26 cellular contexts compared by ENCODE assay signal in genomic region chr2:99854236-99854852, GRCh38.
"Had no signal": no experiment of that assay in that cellular context is flagged by ENCODE, and none has a peak within 500 bp of the region (broad histone marks: within the 10 kb centered on the region; RNA-seq: fewer than 3 reads in every experiment).

No MANE protein-coding gene starts in this region.

- DNase-seq: activated CD4-positive, alpha-beta T cell treated with anti-CD3 and anti-CD28 coated beads for 36 hours; activated CD4-positive, alpha-beta T cell treated with anti-CD3 and anti-CD28 coated beads, Interleukin-2, amount 50 U/mL, for 4 hours; activated CD4-positive, CD25-positive, alpha-beta regulatory T cell; activated effector memory CD4-positive, alpha-beta T cell treated with anti-CD3 and anti-CD28 coated beads, Interleukin-2, amount 50 U/mL, for 16 hours; activated naive CD4-positive, alpha-beta T cell treated with anti-CD3 and anti-CD28 coated beads for 36 hours; activated naive CD8-positive, alpha-beta T cell treated with anti-CD3 and anti-CD28 coated beads, Interleukin-2, amount 10 ng/mL, durations not matched to agents 7 days and 5 days; central memory CD4-positive, alpha-beta T cell; colonic mucosa; dorsolateral prefrontal cortex; effector memory CD4-positive, alpha-beta T cell; gastrocnemius medialis; glutamatergic neuron; left ventricle myocardium inferior; naive thymus-derived CD4-positive, alpha-beta T cell; nucleus accumbens; stimulated activated CD4-positive, alpha-beta T cell treated with anti-CD3 and anti-CD28 coated beads, Interleukin-15, amount 100 ng/mL, for 24 hours; stimulated activated CD4-positive, alpha-beta T cell treated with anti-CD3 and anti-CD28 coated beads, Interleukin-2, amount 100 ng/mL, for 24 hours; stimulated activated naive B cell treated with anti-CD40 and anti-IgM and Interleukin-4, amounts not matched to agents 10 μg/mL and 1 μg/mL and 100 μg/mL, for 72 hours; stomach; T-helper 1 cell; thyroid gland; upper lobe of left lung had no signal

- H3K4me3 Mint-ChIP-seq: activated CD4-positive, alpha-beta T cell treated with anti-CD3 and anti-CD28 coated beads for 36 hours; activated naive CD4-positive, alpha-beta T cell treated with anti-CD3 and anti-CD28 coated beads for 36 hours; activated naive CD8-positive, alpha-beta T cell treated with anti-CD3 and anti-CD28 coated beads, Interleukin-2, amount 10 ng/mL, durations not matched to agents 7 days and 5 days; activated T-helper 1 cell treated with anti-CD3 and anti-CD28 coated beads, Interleukin-12 subunit alpha, Interleukin-12 subunit beta, Interleukin-2, Interleukin-4 antibody, amounts not matched to agents 30 ng/mL and 10 ng/mL and 1 ng/mL, durations not matched to agents 14 hours and 24 hours and 36 hours; mesothelial cell of epicardium; naive thymus-derived CD4-positive, alpha-beta T cell; neural crest cell; stimulated activated naive B cell treated with anti-CD40 and anti-IgM and Interleukin-4, amounts not matched to agents 10 μg/mL and 1 μg/mL and 100 μg/mL, for 72 hours; T-helper 2 cell treated with Interferon-gamma antibody and Interleukin-4, amounts not matched to agents 5 μg/mL and 100 μg/mL, for 36 hours had no signal

- H3K27me3 Mint-ChIP-seq: activated CD4-positive, alpha-beta T cell treated with anti-CD3 and anti-CD28 coated beads for 36 hours; stimulated activated naive B cell treated with anti-CD40 and anti-IgM and Interleukin-4, amounts not matched to agents 10 μg/mL and 1 μg/mL and 100 μg/mL, for 72 hours had no signal

- H3K4me1 Mint-ChIP-seq: activated CD4-positive, alpha-beta T cell treated with anti-CD3 and anti-CD28 coated beads for 36 hours; activated naive CD8-positive, alpha-beta T cell treated with anti-CD3 and anti-CD28 coated beads, Interleukin-2, amount 10 ng/mL, durations not matched to agents 7 days and 5 days; naive thymus-derived CD4-positive, alpha-beta T cell had no signal

- H3K9me3 Mint-ChIP-seq: activated naive CD8-positive, alpha-beta T cell treated with anti-CD3 and anti-CD28 coated beads, Interleukin-2, amount 10 ng/mL, durations not matched to agents 7 days and 5 days; activated T-helper 1 cell treated with anti-CD3 and anti-CD28 coated beads, Interleukin-12 subunit alpha, Interleukin-12 subunit beta, Interleukin-2, Interleukin-4 antibody, amounts not matched to agents 30 ng/mL and 10 ng/mL and 1 ng/mL, durations not matched to agents 14 hours and 24 hours and 36 hours; T-helper 2 cell treated with Interferon-gamma antibody and Interleukin-4, amounts not matched to agents 5 μg/mL and 100 μg/mL, for 36 hours had no signal

- H3K36me3 Mint-ChIP-seq: activated naive CD8-positive, alpha-beta T cell treated with anti-CD3 and anti-CD28 coated beads, Interleukin-2, amount 10 ng/mL, durations not matched to agents 7 days and 5 days had no signal

- ATAC-seq: activated CD4-positive, alpha-beta T cell treated with anti-CD3 and anti-CD28 coated beads for 36 hours; gastrocnemius medialis; naive thymus-derived CD4-positive, alpha-beta T cell; stimulated activated naive B cell treated with anti-CD40 and anti-IgM and Interleukin-4, amounts not matched to agents 10 μg/mL and 1 μg/mL and 100 μg/mL, for 72 hours had no signal

- H3K27ac Mint-ChIP-seq: activated CD4-positive, alpha-beta T cell treated with anti-CD3 and anti-CD28 coated beads for 36 hours; activated naive CD4-positive, alpha-beta T cell treated with anti-CD3 and anti-CD28 coated beads for 36 hours; activated naive CD8-positive, alpha-beta T cell treated with anti-CD3 and anti-CD28 coated beads, Interleukin-2, amount 10 ng/mL, durations not matched to agents 7 days and 5 days; activated T-helper 1 cell treated with anti-CD3 and anti-CD28 coated beads, Interleukin-12 subunit alpha, Interleukin-12 subunit beta, Interleukin-2, Interleukin-4 antibody, amounts not matched to agents 30 ng/mL and 10 ng/mL and 1 ng/mL, durations not matched to agents 14 hours and 24 hours and 36 hours; mesothelial cell of epicardium; stimulated activated naive B cell treated with anti-CD40 and anti-IgM and Interleukin-4, amounts not matched to agents 10 μg/mL and 1 μg/mL and 100 μg/mL, for 72 hours; T-helper 2 cell treated with Interferon-gamma antibody and Interleukin-4, amounts not matched to agents 5 μg/mL and 100 μg/mL, for 36 hours had no signal
